In genomic region chr5:143401846-143402463, GRCh38 we compare ENCODE assay signal across 8 cellular contexts. TPM values are rescaled to one million over a fixed set of nuclear protein-coding genes. Genes with fewer than 3 reads are reported as not detected.
A peak's percentile ranks its signal among the peaks of the same experiment; 100 is the strongest.
DNase-seq lines count a peak whose midpoint lies in the region; ATAC-seq and TF ChIP-seq lines count a peak whose summit lies in the region.

No MANE protein-coding gene starts in this region.

- H3K9ac ChIP-seq in skeletal muscle satellite cell (ENCODE audit: low read depth, low read length): peak overlapping the region; percentile 97

- no peaks in the 10 kb centered on the region for H3K27me3 ChIP-seq in right atrium auricular region
- no peaks in the 10 kb centered on the region for H3K27me3 ChIP-seq in right cardiac atrium (ENCODE audit: control insufficient read depth, insufficient read depth)
- no peaks in the 10 kb centered on the region for H3K27me3 ChIP-seq in skeletal muscle satellite cell (ENCODE audit: control insufficient read depth, insufficient read depth, low read length)

- intact Hi-C loops in left cardiac atrium (cut with DNase I): loop anchor here (2.0 to 10.0 kb wide), 6 partner anchors 200 to 477 kb away; no protein-coding TSS in a partner anchor
- intact Hi-C loops in right cardiac atrium (cut with DNase I): loop anchor here in 2 of 4 donors (5.0 to 10.0 kb wide), 5 partner anchors 207 to 475 kb away; no protein-coding TSS in a partner anchor

- H3K4me3 ChIP-seq in right atrium auricular region (peak overlapping the region; percentile 78 to 82), right cardiac atrium (ENCODE audit: low read length) (peak overlapping the region; percentile 78), skeletal muscle satellite cell (ENCODE audit: low read length) (peak overlapping the region; percentile 80)

- 3% methylated on average over 19 of the region's 19 CpGs for WGBS in right cardiac atrium

- H3K36me3 ChIP-seq in right atrium auricular region (no peaks in the 10 kb centered on the region), skeletal muscle satellite cell (ENCODE audit: insufficient read depth, low read length) (peaks cover 12% of the 10 kb centered on the region)

- peak overlapping the region; percentile 87 for H3K4me2 ChIP-seq in skeletal muscle satellite cell (ENCODE audit: low read length)

- H3K36me3 Mint-ChIP-seq in activated T-cell treated with anti-CD3 and anti-CD28 coated beads, Interleukin-2, amount 50 U/mL, for 4 hours (ENCODE audit: insufficient read depth): peaks cover 33% of the 10 kb centered on the region

- H3K9me3 ChIP-seq in right atrium auricular region (no peaks in the 10 kb centered on the region), right cardiac atrium (ENCODE audit: control insufficient read depth, low read length) (no peaks in the 10 kb centered on the region), skeletal muscle satellite cell (replicated peaks; ENCODE audit: low read length) (no peaks in the 10 kb centered on the region)

- H3K4me1 ChIP-seq in right atrium auricular region (peaks cover 0 to 47% of the 10 kb centered on the region in 2 donors), right cardiac atrium (ENCODE audit: control insufficient read depth, insufficient read depth, low read length) (peaks cover 3% of the 10 kb centered on the region), skeletal muscle satellite cell (ENCODE audit: control insufficient read depth, insufficient read depth, low read length) (peaks cover 9% of the 10 kb centered on the region)

- no peaks in the 10 kb centered on the region for H3K9me3 Mint-ChIP-seq in activated T-cell treated with anti-CD3 and anti-CD28 coated beads, Interleukin-2, amount 50 U/mL, for 4 hours

- TF ChIP-seq CTCF in right atrium auricular region (IDR thresholded peaks at IDR 0.05): no peak

- no peak for ATAC-seq in left cardiac atrium
- ATAC-seq in activated T-cell treated with anti-CD3 and anti-CD28 coated beads, Interleukin-2, amount 50 U/mL, for 4 hours: no peak
- no peak for ATAC-seq in right cardiac atrium
- no peak for ATAC-seq in HG03175 (IDR thresholded peaks at IDR 0.05; ENCODE audit: unreplicated experiment)
- ATAC-seq in GM21576 (IDR thresholded peaks at IDR 0.05; ENCODE audit: unreplicated experiment): no peak

- no peaks in the 10 kb centered on the region for H3K27me3 Mint-ChIP-seq in activated T-cell treated with anti-CD3 and anti-CD28 coated beads, Interleukin-2, amount 50 U/mL, for 4 hours (ENCODE audit: low read depth)

- peak overlapping the region; percentile 98 to 99 for H3K27ac ChIP-seq in right atrium auricular region
- H3K27ac ChIP-seq in right cardiac atrium (ENCODE audit: low read length): peak overlapping the region; percentile 92

- H3K4me1 Mint-ChIP-seq in activated T-cell treated with anti-CD3 and anti-CD28 coated beads, Interleukin-2, amount 50 U/mL, for 4 hours (ENCODE audit: low read depth): peaks cover 52% of the 10 kb centered on the region

- DNase-seq in right atrium auricular region (ENCODE audit: low spot score) (no peak), left cardiac atrium (no peak), right cardiac atrium (no peak), activated gamma-delta T cell treated with Interleukin-2 at 50 U/mL for 16 hours (no peak)
- no peak for DNase-seq in activated T-cell treated with anti-CD3 and anti-CD28 coated beads, Interleukin-2, amount 50 U/mL, for 4 hours

- peak overlapping the region; percentile 92 for H3K4me3 Mint-ChIP-seq in activated T-cell treated with anti-CD3 and anti-CD28 coated beads, Interleukin-2, amount 50 U/mL, for 4 hours

RNA-seq across cellular contexts. Expression of gene NR3C1, which starts 1.5 kb away (rescaled TPM):
- total RNA-seq in right atrium auricular region (10 to 100 TPM; 30.3 to 38.9 TPM), left cardiac atrium (10 to 100 TPM; 39.0 to 51.7 TPM), right cardiac atrium (10 to 100 TPM; 47.2 to 66.5 (median 50.1) TPM)
- 10 to 100 TPM; 40.2 to 53.3 (median 43.1) TPM for total RNA-seq in activated T-cell treated with anti-CD3 and anti-CD28 coated beads, Interleukin-2, amount 50 U/mL, for 4 hours
- polyA plus RNA-seq in right cardiac atrium: 16.5 TPM
- 36.2 and 40.6 TPM in 2 replicates for total RNA-seq in skeletal muscle satellite cell (2012; rRNA removed)
